ENCODE assay signal across 8 cellular contexts in the genomic region with DNA sequence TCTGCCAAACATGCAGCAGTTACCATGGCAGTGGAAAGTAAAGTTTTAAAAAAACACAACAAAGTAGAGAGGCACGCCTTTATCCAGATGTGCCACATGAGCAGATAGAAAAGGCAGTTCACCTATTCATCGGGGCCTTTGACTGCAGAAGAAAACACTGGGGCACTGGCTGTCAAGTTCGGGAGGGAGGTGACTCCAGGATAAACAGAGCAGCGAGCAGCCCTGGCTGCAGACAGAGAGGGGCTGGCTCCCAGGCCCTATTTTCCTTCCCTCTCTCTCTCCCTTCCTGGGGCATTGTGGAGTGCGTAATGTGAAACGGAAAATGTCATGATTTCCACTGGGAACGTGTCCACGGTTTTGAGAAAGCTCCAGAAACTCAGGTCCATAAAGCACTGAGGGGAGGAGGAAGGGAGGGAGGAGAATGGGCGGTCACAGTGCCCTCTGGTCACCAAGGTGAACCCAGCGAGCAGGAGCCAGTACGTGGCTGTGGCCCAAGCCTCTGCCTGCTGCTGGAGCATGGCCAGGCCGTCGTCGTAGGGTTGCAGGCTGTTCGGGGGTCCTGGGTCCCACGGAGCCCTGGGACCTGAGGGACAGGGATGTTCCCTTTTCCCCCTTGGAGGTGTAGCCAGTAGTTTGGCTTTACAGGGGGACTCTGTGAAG.
DNase-seq lines count a peak whose midpoint lies in the region; ATAC-seq and TF ChIP-seq lines count a peak whose summit lies in the region.

No MANE protein-coding gene starts in this region.

- no peak overlapping the region for H3K4me3 ChIP-seq in MM.1S (ENCODE audit: low read length)

- H3K4me1 ChIP-seq in foreskin keratinocyte (peaks cover 38% of the 10 kb centered on the region), MM.1S (ENCODE audit: low read length) (peaks cover 15% of the 10 kb centered on the region)

- H2AFZ ChIP-seq in MM.1S (ENCODE audit: low read length) = no peak overlapping the region

- H3F3A ChIP-seq in MM.1S (ENCODE audit: insufficient read depth, low read length) = 0 out of 2 replicates have a peak, but pooled peaks cover 3% of the 10 kb centered on the region

- H3K4me2 ChIP-seq in MM.1S (ENCODE audit: low read depth, low read length) = no peak overlapping the region

- H3K79me2 ChIP-seq in MM.1S (ENCODE audit: low read length) = no peaks in the 10 kb centered on the region

- no peaks in the 10 kb centered on the region for H3K27me3 Mint-ChIP-seq in progenitor cell of endocrine pancreas

- TF ChIP-seq CTCF in foreskin keratinocyte (conservative IDR thresholded peaks at IDR 0.05) = no peak
- no peak for TF ChIP-seq CTCF in progenitor cell of endocrine pancreas (IDR thresholded peaks at IDR 0.05; ENCODE audit: unreplicated experiment)
- TF ChIP-seq CTCF in MM.1S (IDR thresholded peaks at IDR 0.05; ENCODE audit: low read length) = no peak

- H3K9ac ChIP-seq in MM.1S (ENCODE audit: low read length) = no peak overlapping the region

- no peaks in the 10 kb centered on the region for H3K9me3 ChIP-seq in KOPT-K1 (ENCODE audit: insufficient read depth, low read length, poor library complexity, severe bottlenecking)
- no peaks in the 10 kb centered on the region for H3K9me3 ChIP-seq in MM.1S (replicated peaks; ENCODE audit: insufficient read depth, low read length)

- no peaks in the 10 kb centered on the region for H4K20me1 ChIP-seq in MM.1S (ENCODE audit: insufficient read depth, low read length)

- H3K36me3 Mint-ChIP-seq in progenitor cell of endocrine pancreas (ENCODE audit: insufficient read depth) = no peaks in the 10 kb centered on the region

- peaks cover 79% of the 10 kb centered on the region for H3K4me1 Mint-ChIP-seq in progenitor cell of endocrine pancreas (ENCODE audit: low read depth)

- H3K27me3 ChIP-seq in foreskin keratinocyte (no peaks in the 10 kb centered on the region), MM.1S (replicated peaks; ENCODE audit: insufficient read depth, low read length) (peaks cover 21% of the 10 kb centered on the region)

- DNase-seq in activated CD4-positive, CD25-positive, alpha-beta regulatory T cell treated with anti-CD3 and anti-CD28 coated beads, Interleukin-2, amount 50 U/mL, for 72 hours = peak; percentile 46
- DNase-seq in activated CD4-positive, CD25-positive, alpha-beta regulatory T cell (lab: John Stamatoyannopoulos, UW) = no peak
- DNase-seq in activated T-cell treated with anti-CD3 and anti-CD28 coated beads, Interleukin-2, amount 50 U/mL, for 48 hours = peak; percentile 58 to 60
- DNase-seq in foreskin keratinocyte = no peak
- no peak for DNase-seq in progenitor cell of endocrine pancreas (ENCODE audit: low spot score, unreplicated experiment)
- DNase-seq in midbrain (lab: John Stamatoyannopoulos, UW) = no peak
- DNase-seq in MM.1S = no peak

- ATAC-seq in foreskin keratinocyte = peak; percentile 65

- H3K4me3 Mint-ChIP-seq in progenitor cell of endocrine pancreas (ENCODE audit: low read depth) = peak overlapping the region; percentile 22

- H3K36me3 ChIP-seq in KOPT-K1 (ENCODE audit: insufficient read depth, low read length) = no peaks in the 10 kb centered on the region
- no peaks in the 10 kb centered on the region for H3K36me3 ChIP-seq in MM.1S (replicated peaks; ENCODE audit: insufficient read depth, low read length)

- no peaks in the 10 kb centered on the region for H3K9me3 Mint-ChIP-seq in progenitor cell of endocrine pancreas (ENCODE audit: low read depth)

- peak overlapping the region; percentile 97 for H3K27ac Mint-ChIP-seq in progenitor cell of endocrine pancreas

- H3K9me2 ChIP-seq in MM.1S (replicated peaks; ENCODE audit: insufficient read depth, low read length) = no peaks in the 10 kb centered on the region

- H3K27ac ChIP-seq in KOPT-K1 (ENCODE audit: low read depth, low read length, poor library complexity, severe bottlenecking) (peak overlapping the region; percentile 99), foreskin keratinocyte (peak overlapping the region; percentile 86), MM.1S (ENCODE audit: low read length) (no peak overlapping the region)

Comparison
In these comparisons a context has a peak if more than half of its experiments do, and no peak if none do; other contexts are left out.
1. DNase-seq: peak in activated CD4-positive, CD25-positive, alpha-beta regulatory T cell treated with anti-CD3 and anti-CD28 coated beads, Interleukin-2, amount 50 U/mL, for 72 hours (single experiment) and activated T-cell treated with anti-CD3 and anti-CD28 coated beads, Interleukin-2, amount 50 U/mL, for 48 hours (2 of 2); none in activated CD4-positive, CD25-positive, alpha-beta regulatory T cell (0 of 4), foreskin keratinocyte (0 of 2), progenitor cell of endocrine pancreas (single experiment), midbrain (single experiment) and MM.1S (single experiment).